1 cellular context compared by ENCODE assay signal in the genomic region with DNA sequence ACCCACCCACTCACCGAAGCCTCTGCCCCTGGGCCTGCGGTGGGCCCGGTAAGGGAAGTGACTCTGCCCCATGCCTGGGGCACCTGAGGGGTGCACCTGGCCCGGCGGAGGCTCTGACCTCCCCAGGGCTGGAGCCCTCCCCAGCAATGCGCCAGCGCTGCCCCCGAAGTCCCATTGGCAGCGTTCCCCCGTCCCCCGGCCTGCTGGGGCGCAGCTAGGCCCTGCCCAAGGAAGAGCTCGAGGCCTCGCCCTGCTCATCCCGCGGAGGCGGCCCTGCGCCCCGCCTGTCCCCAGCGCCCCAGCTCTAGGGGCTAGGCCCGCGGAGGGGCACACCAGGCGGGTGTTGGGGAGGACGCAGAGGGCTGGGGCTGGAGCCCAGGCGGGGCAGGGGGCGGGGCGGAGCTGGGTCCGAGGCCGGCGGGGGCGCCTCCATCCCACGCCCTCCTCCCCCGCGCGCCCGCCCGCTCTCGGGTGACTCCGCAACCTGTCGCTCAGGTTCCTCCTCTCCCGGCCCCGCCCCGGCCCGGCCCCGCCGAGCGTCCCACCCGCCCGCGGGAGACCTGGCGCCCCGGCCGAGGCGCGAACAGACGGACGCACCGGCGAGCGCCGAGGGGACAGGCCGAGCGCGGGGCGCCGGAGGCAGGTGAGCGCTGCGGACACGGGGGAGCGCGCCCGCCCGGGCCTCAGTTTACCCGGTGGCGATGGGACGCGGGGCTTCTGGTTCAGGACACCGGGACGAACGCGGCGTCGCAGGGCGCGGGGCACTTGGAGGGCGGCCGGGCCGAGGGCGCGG.
TF ChIP-seq lines count a peak whose summit lies in the region.

Gene EPS8L2 (plus strand): TSS at position 586 of the 793 bp plus-strand sequence. CDS start 3,177 bp downstream, outside the sequence.

TF ChIP-seq in K562, 482 proteins besides CTCF, POLR2A, EP300 and RAD21 (continued from another document and continues in another):
- no peak for TF ChIP-seq PCBP1 (IDR thresholded peaks at IDR 0.05; ENCODE audit: low read depth, low read length, poor library complexity, severe bottlenecking)
- peak; percentile 24; the same call in 1 of the 2 replicates for TF ChIP-seq ZBTB33 (CRISPR knock-in tag; IDR thresholded peaks at IDR 0.05)
- no peak for TF ChIP-seq ILK (tag; IDR thresholded peaks at IDR 0.05; ENCODE audit: borderline replicate concordance, low read depth)
- TF ChIP-seq PCBP2 (IDR thresholded peaks at IDR 0.05; ENCODE audit: low read depth, low read length, poor library complexity, severe bottlenecking) = no peak
- TF ChIP-seq DNMT1 (IDR thresholded peaks at IDR 0.05) = no peak
- no peak for TF ChIP-seq FOXA3 (CRISPR knock-in tag; conservative IDR thresholded peaks at IDR 0.05 in 1 of 2, IDR thresholded peaks at IDR 0.05 in 1 of 2)
- TF ChIP-seq, protein P1, sequence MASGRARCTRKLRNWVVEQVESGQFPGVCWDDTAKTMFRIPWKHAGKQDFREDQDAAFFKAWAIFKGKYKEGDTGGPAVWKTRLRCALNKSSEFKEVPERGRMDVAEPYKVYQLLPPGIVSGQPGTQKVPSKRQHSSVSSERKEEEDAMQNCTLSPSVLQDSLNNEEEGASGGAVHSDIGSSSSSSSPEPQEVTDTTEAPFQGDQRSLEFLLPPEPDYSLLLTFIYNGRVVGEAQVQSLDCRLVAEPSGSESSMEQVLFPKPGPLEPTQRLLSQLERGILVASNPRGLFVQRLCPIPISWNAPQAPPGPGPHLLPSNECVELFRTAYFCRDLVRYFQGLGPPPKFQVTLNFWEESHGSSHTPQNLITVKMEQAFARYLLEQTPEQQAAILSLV (tag; IDR thresholded peaks at IDR 0.05) = no peak
- TF ChIP-seq SMARCC2 (IDR thresholded peaks at IDR 0.05; ENCODE audit: low read depth) = no peak
- TF ChIP-seq SMARCB1 (IDR thresholded peaks at IDR 0.05; ENCODE audit: insufficient read length, low read depth) = no peak
- no peak for TF ChIP-seq POLR2B (IDR thresholded peaks at IDR 0.05; ENCODE audit: low read depth, partially characterized antibody)
- no peak for TF ChIP-seq MCM2 (IDR thresholded peaks at IDR 0.05; ENCODE audit: low read depth)
- no peak for TF ChIP-seq CAMTA2 (CRISPR knock-in tag; conservative IDR thresholded peaks at IDR 0.05)
- TF ChIP-seq, protein P2, sequence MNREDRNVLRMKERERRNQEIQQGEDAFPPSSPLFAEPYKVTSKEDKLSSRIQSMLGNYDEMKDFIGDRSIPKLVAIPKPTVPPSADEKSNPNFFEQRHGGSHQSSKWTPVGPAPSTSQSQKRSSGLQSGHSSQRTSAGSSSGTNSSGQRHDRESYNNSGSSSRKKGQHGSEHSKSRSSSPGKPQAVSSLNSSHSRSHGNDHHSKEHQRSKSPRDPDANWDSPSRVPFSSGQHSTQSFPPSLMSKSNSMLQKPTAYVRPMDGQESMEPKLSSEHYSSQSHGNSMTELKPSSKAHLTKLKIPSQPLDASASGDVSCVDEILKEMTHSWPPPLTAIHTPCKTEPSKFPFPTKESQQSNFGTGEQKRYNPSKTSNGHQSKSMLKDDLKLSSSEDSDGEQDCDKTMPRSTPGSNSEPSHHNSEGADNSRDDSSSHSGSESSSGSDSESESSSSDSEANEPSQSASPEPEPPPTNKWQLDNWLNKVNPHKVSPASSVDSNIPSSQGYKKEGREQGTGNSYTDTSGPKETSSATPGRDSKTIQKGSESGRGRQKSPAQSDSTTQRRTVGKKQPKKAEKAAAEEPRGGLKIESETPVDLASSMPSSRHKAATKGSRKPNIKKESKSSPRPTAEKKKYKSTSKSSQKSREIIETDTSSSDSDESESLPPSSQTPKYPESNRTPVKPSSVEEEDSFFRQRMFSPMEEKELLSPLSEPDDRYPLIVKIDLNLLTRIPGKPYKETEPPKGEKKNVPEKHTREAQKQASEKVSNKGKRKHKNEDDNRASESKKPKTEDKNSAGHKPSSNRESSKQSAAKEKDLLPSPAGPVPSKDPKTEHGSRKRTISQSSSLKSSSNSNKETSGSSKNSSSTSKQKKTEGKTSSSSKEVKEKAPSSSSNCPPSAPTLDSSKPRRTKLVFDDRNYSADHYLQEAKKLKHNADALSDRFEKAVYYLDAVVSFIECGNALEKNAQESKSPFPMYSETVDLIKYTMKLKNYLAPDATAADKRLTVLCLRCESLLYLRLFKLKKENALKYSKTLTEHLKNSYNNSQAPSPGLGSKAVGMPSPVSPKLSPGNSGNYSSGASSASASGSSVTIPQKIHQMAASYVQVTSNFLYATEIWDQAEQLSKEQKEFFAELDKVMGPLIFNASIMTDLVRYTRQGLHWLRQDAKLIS (CRISPR knock-in tag; IDR thresholded peaks at IDR 0.05) = no peak
- TF ChIP-seq ZNF551 (CRISPR knock-in tag; IDR thresholded peaks at IDR 0.05) = no peak
- TF ChIP-seq, protein P3, sequence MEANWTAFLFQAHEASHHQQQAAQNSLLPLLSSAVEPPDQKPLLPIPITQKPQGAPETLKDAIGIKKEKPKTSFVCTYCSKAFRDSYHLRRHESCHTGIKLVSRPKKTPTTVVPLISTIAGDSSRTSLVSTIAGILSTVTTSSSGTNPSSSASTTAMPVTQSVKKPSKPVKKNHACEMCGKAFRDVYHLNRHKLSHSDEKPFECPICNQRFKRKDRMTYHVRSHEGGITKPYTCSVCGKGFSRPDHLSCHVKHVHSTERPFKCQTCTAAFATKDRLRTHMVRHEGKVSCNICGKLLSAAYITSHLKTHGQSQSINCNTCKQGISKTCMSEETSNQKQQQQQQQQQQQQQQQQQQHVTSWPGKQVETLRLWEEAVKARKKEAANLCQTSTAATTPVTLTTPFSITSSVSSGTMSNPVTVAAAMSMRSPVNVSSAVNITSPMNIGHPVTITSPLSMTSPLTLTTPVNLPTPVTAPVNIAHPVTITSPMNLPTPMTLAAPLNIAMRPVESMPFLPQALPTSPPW (CRISPR knock-in tag; IDR thresholded peaks at IDR 0.05) = peak; percentile 67
- no peak for TF ChIP-seq WHSC1 (IDR thresholded peaks at IDR 0.05; ENCODE audit: low read length)
- peak; percentile 49; the same call in 1 of the 2 replicates for TF ChIP-seq ZBTB7A (IDR thresholded peaks at IDR 0.05; ENCODE audit: borderline replicate concordance, control insufficient read depth, low read depth, low read length)
- peak; percentile 50; the same call in 1 of the 2 replicates for TF ChIP-seq PHF8 (IDR thresholded peaks at IDR 0.05; ENCODE audit: borderline replicate concordance, low read length)
- TF ChIP-seq, protein P4, sequence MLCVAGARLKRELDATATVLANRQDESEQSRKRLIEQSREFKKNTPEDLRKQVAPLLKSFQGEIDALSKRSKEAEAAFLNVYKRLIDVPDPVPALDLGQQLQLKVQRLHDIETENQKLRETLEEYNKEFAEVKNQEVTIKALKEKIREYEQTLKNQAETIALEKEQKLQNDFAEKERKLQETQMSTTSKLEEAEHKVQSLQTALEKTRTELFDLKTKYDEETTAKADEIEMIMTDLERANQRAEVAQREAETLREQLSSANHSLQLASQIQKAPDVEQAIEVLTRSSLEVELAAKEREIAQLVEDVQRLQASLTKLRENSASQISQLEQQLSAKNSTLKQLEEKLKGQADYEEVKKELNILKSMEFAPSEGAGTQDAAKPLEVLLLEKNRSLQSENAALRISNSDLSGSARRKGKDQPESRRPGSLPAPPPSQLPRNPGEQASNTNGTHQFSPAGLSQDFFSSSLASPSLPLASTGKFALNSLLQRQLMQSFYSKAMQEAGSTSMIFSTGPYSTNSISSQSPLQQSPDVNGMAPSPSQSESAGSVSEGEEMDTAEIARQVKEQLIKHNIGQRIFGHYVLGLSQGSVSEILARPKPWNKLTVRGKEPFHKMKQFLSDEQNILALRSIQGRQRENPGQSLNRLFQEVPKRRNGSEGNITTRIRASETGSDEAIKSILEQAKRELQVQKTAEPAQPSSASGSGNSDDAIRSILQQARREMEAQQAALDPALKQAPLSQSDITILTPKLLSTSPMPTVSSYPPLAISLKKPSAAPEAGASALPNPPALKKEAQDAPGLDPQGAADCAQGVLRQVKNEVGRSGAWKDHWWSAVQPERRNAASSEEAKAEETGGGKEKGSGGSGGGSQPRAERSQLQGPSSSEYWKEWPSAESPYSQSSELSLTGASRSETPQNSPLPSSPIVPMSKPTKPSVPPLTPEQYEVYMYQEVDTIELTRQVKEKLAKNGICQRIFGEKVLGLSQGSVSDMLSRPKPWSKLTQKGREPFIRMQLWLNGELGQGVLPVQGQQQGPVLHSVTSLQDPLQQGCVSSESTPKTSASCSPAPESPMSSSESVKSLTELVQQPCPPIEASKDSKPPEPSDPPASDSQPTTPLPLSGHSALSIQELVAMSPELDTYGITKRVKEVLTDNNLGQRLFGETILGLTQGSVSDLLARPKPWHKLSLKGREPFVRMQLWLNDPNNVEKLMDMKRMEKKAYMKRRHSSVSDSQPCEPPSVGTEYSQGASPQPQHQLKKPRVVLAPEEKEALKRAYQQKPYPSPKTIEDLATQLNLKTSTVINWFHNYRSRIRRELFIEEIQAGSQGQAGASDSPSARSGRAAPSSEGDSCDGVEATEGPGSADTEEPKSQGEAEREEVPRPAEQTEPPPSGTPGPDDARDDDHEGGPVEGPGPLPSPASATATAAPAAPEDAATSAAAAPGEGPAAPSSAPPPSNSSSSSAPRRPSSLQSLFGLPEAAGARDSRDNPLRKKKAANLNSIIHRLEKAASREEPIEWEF (CRISPR knock-in tag; IDR thresholded peaks at IDR 0.05) = no peak
- no peak for TF ChIP-seq ZNF165 (CRISPR knock-in tag; IDR thresholded peaks at IDR 0.05; ENCODE audit: borderline replicate concordance)
- TF ChIP-seq ZFX (CRISPR knock-in tag; IDR thresholded peaks at IDR 0.05) = peak; percentile 56
- TF ChIP-seq SNIP1 (IDR thresholded peaks at IDR 0.05; ENCODE audit: low read depth) = no peak
- TF ChIP-seq, protein P5, sequence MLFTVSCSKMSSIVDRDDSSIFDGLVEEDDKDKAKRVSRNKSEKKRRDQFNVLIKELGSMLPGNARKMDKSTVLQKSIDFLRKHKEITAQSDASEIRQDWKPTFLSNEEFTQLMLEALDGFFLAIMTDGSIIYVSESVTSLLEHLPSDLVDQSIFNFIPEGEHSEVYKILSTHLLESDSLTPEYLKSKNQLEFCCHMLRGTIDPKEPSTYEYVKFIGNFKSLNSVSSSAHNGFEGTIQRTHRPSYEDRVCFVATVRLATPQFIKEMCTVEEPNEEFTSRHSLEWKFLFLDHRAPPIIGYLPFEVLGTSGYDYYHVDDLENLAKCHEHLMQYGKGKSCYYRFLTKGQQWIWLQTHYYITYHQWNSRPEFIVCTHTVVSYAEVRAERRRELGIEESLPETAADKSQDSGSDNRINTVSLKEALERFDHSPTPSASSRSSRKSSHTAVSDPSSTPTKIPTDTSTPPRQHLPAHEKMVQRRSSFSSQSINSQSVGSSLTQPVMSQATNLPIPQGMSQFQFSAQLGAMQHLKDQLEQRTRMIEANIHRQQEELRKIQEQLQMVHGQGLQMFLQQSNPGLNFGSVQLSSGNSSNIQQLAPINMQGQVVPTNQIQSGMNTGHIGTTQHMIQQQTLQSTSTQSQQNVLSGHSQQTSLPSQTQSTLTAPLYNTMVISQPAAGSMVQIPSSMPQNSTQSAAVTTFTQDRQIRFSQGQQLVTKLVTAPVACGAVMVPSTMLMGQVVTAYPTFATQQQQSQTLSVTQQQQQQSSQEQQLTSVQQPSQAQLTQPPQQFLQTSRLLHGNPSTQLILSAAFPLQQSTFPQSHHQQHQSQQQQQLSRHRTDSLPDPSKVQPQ (CRISPR knock-in tag; IDR thresholded peaks at IDR 0.05; ENCODE audit: borderline replicate concordance) = no peak
- no peak for TF ChIP-seq NFYB (IDR thresholded peaks at IDR 0.05; ENCODE audit: extremely low read depth, insufficient read length)
- TF ChIP-seq KLF10 (CRISPR knock-in tag; IDR thresholded peaks at IDR 0.05) = no peak
- TF ChIP-seq, protein P6, sequence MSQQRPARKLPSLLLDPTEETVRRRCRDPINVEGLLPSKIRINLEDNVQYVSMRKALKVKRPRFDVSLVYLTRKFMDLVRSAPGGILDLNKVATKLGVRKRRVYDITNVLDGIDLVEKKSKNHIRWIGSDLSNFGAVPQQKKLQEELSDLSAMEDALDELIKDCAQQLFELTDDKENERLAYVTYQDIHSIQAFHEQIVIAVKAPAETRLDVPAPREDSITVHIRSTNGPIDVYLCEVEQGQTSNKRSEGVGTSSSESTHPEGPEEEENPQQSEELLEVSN (IDR thresholded peaks at IDR 0.05; ENCODE audit: borderline replicate concordance in 1 of 2, extremely low read depth in 1 of 2, insufficient read depth in 1 of 2, insufficient read length in 1 of 2, low read depth in 1 of 2, low read length in 1 of 2, poor library complexity in 1 of 2, severe bottlenecking in 1 of 2) = peak in 1 of 2 experiments; percentile 42
- no peak for TF ChIP-seq ZNF282 (CRISPR knock-in tag; IDR thresholded peaks at IDR 0.05)
- no peak for TF ChIP-seq TAF1 (IDR thresholded peaks at IDR 0.05; ENCODE audit: control insufficient read depth, extremely low read depth, insufficient read depth, low read length, severe bottlenecking)
- TF ChIP-seq XRCC3 (IDR thresholded peaks at IDR 0.05) = no peak
- no peak for TF ChIP-seq FOXP1 (CRISPR knock-in tag; IDR thresholded peaks at IDR 0.05)
- TF ChIP-seq KAT8 (IDR thresholded peaks at IDR 0.05; ENCODE audit: low read depth) = no peak
- TF ChIP-seq SMAD2 (IDR thresholded peaks at IDR 0.05; ENCODE audit: low read depth, low read length) = no peak
- TF ChIP-seq, protein P7, sequence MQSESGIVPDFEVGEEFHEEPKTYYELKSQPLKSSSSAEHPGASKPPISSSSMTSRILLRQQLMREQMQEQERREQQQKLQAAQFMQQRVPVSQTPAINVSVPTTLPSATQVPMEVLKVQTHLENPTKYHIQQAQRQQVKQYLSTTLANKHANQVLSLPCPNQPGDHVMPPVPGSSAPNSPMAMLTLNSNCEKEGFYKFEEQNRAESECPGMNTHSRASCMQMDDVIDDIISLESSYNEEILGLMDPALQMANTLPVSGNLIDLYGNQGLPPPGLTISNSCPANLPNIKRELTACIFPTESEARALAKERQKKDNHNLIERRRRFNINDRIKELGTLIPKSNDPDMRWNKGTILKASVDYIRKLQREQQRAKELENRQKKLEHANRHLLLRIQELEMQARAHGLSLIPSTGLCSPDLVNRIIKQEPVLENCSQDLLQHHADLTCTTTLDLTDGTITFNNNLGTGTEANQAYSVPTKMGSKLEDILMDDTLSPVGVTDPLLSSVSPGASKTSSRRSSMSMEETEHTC (IDR thresholded peaks at IDR 0.05) = no peak
- TF ChIP-seq HIVEP1 (CRISPR knock-in tag; IDR thresholded peaks at IDR 0.05) = no peak
- no peak for TF ChIP-seq ZNF764 (CRISPR knock-in tag; IDR thresholded peaks at IDR 0.05; ENCODE audit: low read depth)
- TF ChIP-seq SMARCA4 (IDR thresholded peaks at IDR 0.05) = no peak
- no peak for TF ChIP-seq TCFL5 (CRISPR knock-in tag; conservative IDR thresholded peaks at IDR 0.05)
- TF ChIP-seq ZNF583 (CRISPR knock-in tag; IDR thresholded peaks at IDR 0.05) = no peak
